1 cellular context compared by ENCODE assay signal in the genomic region with DNA sequence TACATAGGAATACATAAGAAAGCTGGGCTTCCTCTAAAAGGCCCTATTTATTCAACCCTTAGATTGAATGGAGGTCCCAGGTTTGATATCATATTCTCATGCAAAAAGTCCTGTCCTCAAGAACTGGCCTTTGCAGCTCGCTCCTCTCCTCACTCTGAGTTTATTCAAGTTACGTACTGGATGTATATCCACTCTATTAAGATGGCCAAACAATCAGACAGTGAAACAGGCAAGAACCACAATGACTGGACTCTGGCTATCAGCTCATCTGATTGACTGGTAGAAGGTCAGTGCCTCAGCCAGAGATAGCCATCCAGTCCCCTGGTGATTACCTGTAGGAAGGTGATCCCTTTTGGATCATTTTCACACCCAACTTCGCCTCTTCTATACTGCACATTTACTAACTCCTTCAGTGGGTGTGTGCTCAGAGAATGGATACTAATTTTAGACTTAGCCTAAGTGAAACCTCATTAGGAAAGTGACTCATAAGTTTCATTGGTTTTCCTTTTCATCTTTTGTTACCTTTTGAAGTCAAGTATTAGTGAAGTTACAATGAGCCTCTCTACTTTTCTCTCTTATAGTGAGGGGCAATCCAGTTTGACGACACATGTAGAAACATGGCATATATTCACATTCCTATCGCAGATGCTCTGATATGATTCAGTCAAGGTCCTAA.
TF ChIP-seq lines count a peak whose summit lies in the region.

No MANE protein-coding gene starts in this region.

TF ChIP-seq in SK-N-SH, 30 proteins besides CTCF, POLR2A, EP300 and RAD21 (continued from another document):
- no peak for TF ChIP-seq FOXM1 (IDR thresholded peaks at IDR 0.05; ENCODE audit: low read depth)
TF ChIP-seq in SK-N-SH: peak in this region for 0.
